In genomic region chr3:21747376-21747775, GRCh38 we compare ENCODE assay signal across 23 cellular contexts. TPM values are rescaled to one million over a fixed set of nuclear protein-coding genes. Genes with fewer than 3 reads are reported as not detected.
DNase-seq lines count a peak whose midpoint lies in the region; ATAC-seq lines count a peak whose summit lies in the region.
"Had no signal": no experiment of that assay in that cellular context is flagged by ENCODE, and none has a peak within 500 bp of the region (broad histone marks: within the 10 kb centered on the region; RNA-seq: fewer than 3 reads in every experiment).

No MANE protein-coding gene starts in this region.

- DNase-seq in NCI-H2171 treated with DMSO at 0.1 percent for 48 hours (lab: John Stamatoyannopoulos, UW) (peak; percentile 49), NCI-H2171 (lab: John Stamatoyannopoulos, UW) (no peak), cerebellum (ENCODE audit: low spot score) (peak; percentile 68), left kidney (ENCODE audit: low read depth, low spot score) (peak; percentile 29), aorta (no peak), mesenteric fat pad (ENCODE audit: low spot score) (no peak), superior temporal gyrus (ENCODE audit: extremely low spot score) (no peak)
- DNase-seq: activated CD8-positive, alpha-beta T cell treated with anti-CD3 and anti-CD28 coated beads for 36 hours; amniotic stem cell; CD4-positive, alpha-beta memory T cell; dermis blood vessel endothelial cell; MG63; naive thymus-derived CD4-positive, alpha-beta T cell; NCI-H2029; NCI-H774; Peyer's patch; SW 1271 had no signal

- ATAC-seq in aorta (ENCODE audit: low FRiP score) (no peak), GM21515 (IDR thresholded peaks at IDR 0.05; ENCODE audit: unreplicated experiment) (no peak)
- ATAC-seq: activated CD8-positive, alpha-beta T cell treated with anti-CD3 and anti-CD28 coated beads for 36 hours; activated T-helper 17 cell treated with anti-CD3 and anti-CD28 coated beads, Interleukin-2, amount 50 U/mL, for 72 hours; esophagus mucosa; naive thymus-derived CD4-positive, alpha-beta T cell had no signal

- WGBS in aorta, 2 donors = 22 to 24% methylated on average over 3 of the region's 3 CpGs

- intact Hi-C loops in aorta (cut with DNase I) = loop anchor here (2.0 to 10.0 kb wide), 8 partner anchors 29 to 413 kb away; no protein-coding TSS in a partner anchor

- peak overlapping the region; percentile 100 for H3K4me3 ChIP-seq in aorta (ENCODE audit: low read length in 2 of 2)
- H3K4me3 ChIP-seq: MG63, Peyer's patch, prostate gland had no signal

- H3K4me1 ChIP-seq in aorta (ENCODE audit: control insufficient read depth in 1 of 2, insufficient read depth in 2 of 2, low read length in 2 of 2) = peaks cover 4 to 7% of the 10 kb centered on the region in 2 donors
- H3K4me1 ChIP-seq: Peyer's patch, prostate gland had no signal

- no peaks in the 10 kb centered on the region for H3K36me3 ChIP-seq in aorta (ENCODE audit: control insufficient read depth in 1 of 2, insufficient read depth in 2 of 2, low read length in 1 of 2)
- H3K36me3 ChIP-seq: MG63, Peyer's patch, prostate gland had no signal

- no peaks in the 10 kb centered on the region for H3K9me3 ChIP-seq in aorta (ENCODE audit: control insufficient read depth, low read length)
- H3K9me3 ChIP-seq: MG63, Peyer's patch, prostate gland had no signal

- H3K27me3 ChIP-seq in aorta (ENCODE audit: control insufficient read depth in 1 of 2, insufficient read depth in 2 of 2, low read length in 1 of 2) = no peaks in the 10 kb centered on the region
- H3K27me3 ChIP-seq: MG63, Peyer's patch had no signal

- peak overlapping the region in 1 of 2 donors; percentile 94 for H3K27ac ChIP-seq in aorta (ENCODE audit: low read depth in 1 of 2, low read length in 2 of 2)
- H3K27ac ChIP-seq: 22Rv1, Peyer's patch, prostate gland, VCaP had no signal

RNA-seq across cellular contexts. Expression of gene ZNF385D, which starts 3.6 kb away (rescaled TPM):
- total RNA-seq in cerebellum (99.6 TPM), aorta (100 to 1,000 TPM; 108 to 118 TPM), mesenteric fat pad (18.5 TPM)
- polyA plus RNA-seq in aorta = 10 to 100 TPM; 12.1 to 13.9 TPM
- total RNA-seq: activated CD8-positive, alpha-beta T cell treated with anti-CD3 and anti-CD28 coated beads for 36 hours; activated T-helper 17 cell treated with anti-CD3 and anti-CD28 coated beads, Interleukin-2, amount 50 U/mL, for 72 hours; CD4-positive, alpha-beta memory T cell had no signal
- polyA plus RNA-seq: CD4-positive, alpha-beta memory T cell; naive thymus-derived CD4-positive, alpha-beta T cell had no signal

Comparison
In these comparisons a context has a peak if more than half of its experiments do, and no peak if none do; other contexts are left out.
1. DNase-seq: peak in NCI-H2171 treated with DMSO at 0.1 percent for 48 hours (single experiment), cerebellum (single experiment) and left kidney (single experiment); none in NCI-H2171 (single experiment), aorta (0 of 2), mesenteric fat pad (single experiment) and superior temporal gyrus (single experiment).